Comparison of ENCODE assay signal across 33 cellular contexts in the genomic region with DNA sequence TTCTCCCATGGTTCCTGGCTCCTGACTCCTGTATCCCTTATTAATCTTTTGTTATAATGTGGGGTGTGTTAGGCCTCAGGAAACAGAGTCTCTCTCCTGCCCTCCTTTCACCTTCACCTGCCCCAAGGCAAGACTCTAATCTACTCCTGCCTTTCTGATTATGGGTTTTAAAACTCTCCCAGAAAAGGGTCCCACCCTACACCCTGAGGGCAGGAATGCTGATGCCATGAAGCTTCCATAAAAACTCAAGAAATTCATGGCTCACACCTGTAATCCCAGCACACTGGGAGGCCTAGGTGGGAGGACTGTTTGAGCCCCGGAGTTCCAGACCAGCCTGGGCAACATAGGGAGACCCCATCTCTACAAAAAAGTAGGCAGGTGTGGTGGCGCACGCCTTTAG.
"Had no signal": no experiment of that assay in that cellular context is flagged by ENCODE, and none has a peak within 500 bp of the region (broad histone marks: within the 10 kb centered on the region; RNA-seq: fewer than 3 reads in every experiment).

No MANE protein-coding gene starts in this region.

- ATAC-seq: activated CD8-positive, alpha-beta T cell treated with anti-CD3 and anti-CD28 coated beads for 36 hours; activated naive CD4-positive, alpha-beta T cell treated with anti-CD3 and anti-CD28 coated beads, Interleukin-2, amount 50 U/mL, for 72 hours; activated T-cell treated with anti-CD3 and anti-CD28 coated beads, Interleukin-2, amount 50 U/mL, for 4 hours; activated T-cell treated with anti-CD3 and anti-CD28 coated beads, Interleukin-2, amount 50 U/mL, for 72 hours; activated T-helper 17 cell treated with anti-CD3 and anti-CD28 coated beads, Interleukin-2, amount 50 U/mL, for 72 hours; body of pancreas; T-helper 17 cell had no signal

- H3K27me3 ChIP-seq: adrenal gland, body of pancreas, brain microvascular endothelial cell, breast epithelium had no signal

- DNase-seq: activated B cell treated with CpG ODN at 0.5 μM for 24 hours; activated CD4-positive, alpha-beta memory T cell treated with anti-CD3 and anti-CD28 coated beads for 36 hours; activated CD4-positive, alpha-beta T cell treated with anti-CD3 and anti-CD28 coated beads for 4 hours; activated CD4-positive, alpha-beta T cell treated with anti-CD3 and anti-CD28 coated beads, Interleukin-2, amount 10 ng/mL, durations not matched to agents 24 days and 14 days; activated CD4-positive, alpha-beta T cell treated with anti-CD3 and anti-CD28 coated beads, Interleukin-2, amount 50 U/mL, for 1 hour; activated CD4-positive, alpha-beta T cell treated with anti-CD3 and anti-CD28 coated beads, Interleukin-2, amount 50 U/mL, for 4 hours; activated CD4-positive, CD25-positive, alpha-beta regulatory T cell treated with anti-CD3 and anti-CD28 coated beads, Interleukin-2, amount 50 U/mL, for 72 hours; activated CD8-positive, alpha-beta memory T cell treated with anti-CD3 and anti-CD28 coated beads, Interleukin-2, amount 50 U/mL, for 4 hours; activated CD8-positive, alpha-beta T cell treated with anti-CD3 and anti-CD28 coated beads for 36 hours; activated effector memory CD4-positive, alpha-beta T cell treated with anti-CD3 and anti-CD28 coated beads, Interleukin-2, amount 50 U/mL, for 16 hours; activated gamma-delta T cell treated with Interleukin-2 at 50 U/mL for 16 hours; activated naive CD4-positive, alpha-beta T cell; activated naive CD4-positive, alpha-beta T cell treated with anti-CD3 and anti-CD28 coated beads for 36 hours; activated naive CD4-positive, alpha-beta T cell treated with anti-CD3 and anti-CD28 coated beads, Interleukin-2, amount 50 U/mL, for 16 hours; activated naive CD8-positive, alpha-beta T cell treated with anti-CD3 and anti-CD28 coated beads for 36 hours; activated T-cell treated with anti-CD3 and anti-CD28 coated beads for 4 hours; activated T-cell treated with anti-CD3 and anti-CD28 coated beads, Interleukin-2, amount 50 U/mL, for 1 hour; activated T-cell treated with anti-CD3 and anti-CD28 coated beads, Interleukin-2, amount 50 U/mL, for 4 hours; activated T-cell treated with anti-CD3 and anti-CD28 coated beads, Interleukin-2, amount 50 U/mL, for 72 hours; adrenal gland; amniotic stem cell; aorta; body of pancreas; brain microvascular endothelial cell; central memory CD4-positive, alpha-beta T cell; T-helper 17 cell; T-helper 9 cell had no signal

- H3K27ac ChIP-seq: adrenal gland, body of pancreas, brain microvascular endothelial cell, breast epithelium, VCaP had no signal

- H3K36me3 ChIP-seq: adrenal gland, brain microvascular endothelial cell, breast epithelium had no signal

- H3K9me3 ChIP-seq: adrenal gland, body of pancreas, breast epithelium had no signal

- H3K4me1 ChIP-seq: adrenal gland, body of pancreas, breast epithelium had no signal

- H3K4me3 ChIP-seq: adrenal gland, body of pancreas, breast epithelium had no signal

- FAIRE-seq: astrocyte, TTC549 had no signal
